ENCODE assay signal across 13 cellular contexts in the genomic region with DNA sequence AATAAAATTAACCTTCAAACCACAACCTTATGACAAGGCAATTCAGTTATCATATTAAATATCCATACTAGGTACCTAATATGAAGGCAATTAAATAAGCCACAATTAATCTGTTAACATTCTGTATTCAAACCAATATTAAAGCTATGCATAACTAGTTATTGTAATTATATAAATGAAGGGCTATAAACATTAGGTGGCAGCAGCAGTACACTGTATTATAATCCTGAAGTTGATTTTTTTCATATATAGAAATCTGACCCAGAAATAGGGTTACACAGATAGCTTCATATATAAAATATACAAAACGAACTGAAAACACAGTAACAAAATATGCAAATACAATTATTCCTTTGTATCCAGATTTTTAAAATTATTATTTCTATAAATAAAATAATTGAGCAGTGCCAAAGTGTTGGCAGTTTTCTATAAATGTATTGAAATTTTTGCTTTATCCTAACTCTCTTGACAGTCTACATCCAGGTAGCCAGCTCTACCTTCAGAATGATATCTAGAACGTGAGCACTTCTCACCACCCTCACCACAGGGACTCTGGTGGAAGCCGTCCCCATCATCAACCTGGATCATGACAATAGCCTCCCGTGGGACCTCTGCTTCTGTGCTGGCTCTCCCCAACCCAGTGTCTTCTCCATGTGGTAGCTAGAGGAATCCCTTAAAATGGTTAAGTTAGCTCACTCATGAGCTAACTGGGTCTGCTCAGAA.
DNase-seq lines count a peak whose midpoint lies in the region; ATAC-seq, FAIRE-seq and TF ChIP-seq lines count a peak whose summit lies in the region.
"Had no signal": no experiment of that assay in that cellular context is flagged by ENCODE, and none has a peak within 500 bp of the region (broad histone marks: within the 10 kb centered on the region; RNA-seq: fewer than 3 reads in every experiment).

No MANE protein-coding gene starts in this region.

- peaks cover 96% of the 10 kb centered on the region for H4K20me1 ChIP-seq in hepatocyte (ENCODE audit: insufficient read depth, poor library complexity, severe bottlenecking)

- H3K27ac ChIP-seq in right atrium auricular region = no peak overlapping the region
- H3K27ac ChIP-seq in hepatocyte = no peak overlapping the region

- FAIRE-seq in RCC 7860 (lab: Jason Lieb, UNC) = peak; percentile 12
- FAIRE-seq: GM19239 had no signal

- WGBS in hepatocyte (ENCODE audit: low lambda C conversion rate, missing lambda C conversion rate) = 85% methylated on average over 4 of the region's 4 CpGs

- H3K36me3 ChIP-seq in right atrium auricular region (no peaks in the 10 kb centered on the region), hepatocyte (replicated peaks; ENCODE audit: insufficient read depth, low read depth) (no peaks in the 10 kb centered on the region)
- H3K36me3 ChIP-seq: cardiac muscle cell had no signal

- no peaks in the 10 kb centered on the region for H3K9me2 ChIP-seq in hepatocyte (replicated peaks; ENCODE audit: insufficient read depth)

- peaks cover 97% of the 10 kb centered on the region for H3K79me2 ChIP-seq in hepatocyte

- intact Hi-C loops in left ventricle myocardium superior (cut with micrococcal nuclease) = loop anchor here (10.0 kb wide), 2 partner anchors 84 to 126 kb away; no protein-coding TSS in a partner anchor

- ATAC-seq in left ventricle myocardium superior (peak; percentile 33), GM18867 (IDR thresholded peaks at IDR 0.05; ENCODE audit: unreplicated experiment) (no peak)

- no peak overlapping the region for H3K4me2 ChIP-seq in hepatocyte

- no peak overlapping the region for H3K4me3 ChIP-seq in right atrium auricular region
- no peak overlapping the region for H3K4me3 ChIP-seq in hepatocyte
- H3K4me3 ChIP-seq: cardiac muscle cell had no signal

- no peaks in the 10 kb centered on the region for H3K9me3 ChIP-seq in right atrium auricular region
- H3K9me3 ChIP-seq in hepatocyte (ENCODE audit: low read depth) = no peaks in the 10 kb centered on the region

- no peak overlapping the region for H2AFZ ChIP-seq in hepatocyte

- H3K27me3 ChIP-seq in right atrium auricular region (no peaks in the 10 kb centered on the region), hepatocyte (no peaks in the 10 kb centered on the region)
- H3K27me3 ChIP-seq: cardiac muscle cell had no signal

- TF ChIP-seq CTCF in right atrium auricular region (IDR thresholded peaks at IDR 0.05) (peak in 1 of 2 donors; percentile 43), hepatocyte (IDR thresholded peaks at IDR 0.05; ENCODE audit: poor library complexity) (peak; percentile 20)

- DNase-seq in left ventricle myocardium superior (no peak), right atrium auricular region (ENCODE audit: low spot score) (no peak), RCC 7860 (ENCODE audit: low spot score) (no peak), hepatocyte (ENCODE audit: low spot score) (no peak), NOMO-1 treated with DMSO at 0.1 percent for 48 hours (lab: John Stamatoyannopoulos, UW; ENCODE audit: unreplicated experiment) (no peak), NCI-H1092 treated with DMSO at 0.1 percent for 48 hours (lab: John Stamatoyannopoulos, UW) (no peak), NCI-H226 (no peak)
- DNase-seq: activated CD8-positive, alpha-beta memory T cell treated with anti-CD3 and anti-CD28 coated beads for 24 hours; KG1; RPMI8226 had no signal

- H3K4me1 ChIP-seq in right atrium auricular region (peaks cover 0 to 52% of the 10 kb centered on the region in 2 donors), hepatocyte (ENCODE audit: insufficient read depth) (peaks cover 26% of the 10 kb centered on the region)
